ENCODE assay signal across 17 cellular contexts in genomic region chr14:68099348-68100045, GRCh38.
DNase-seq lines count a peak whose midpoint lies in the region; ATAC-seq and TF ChIP-seq lines count a peak whose summit lies in the region.
"Had no signal": no experiment of that assay in that cellular context is flagged by ENCODE, and none has a peak within 500 bp of the region (broad histone marks: within the 10 kb centered on the region; RNA-seq: fewer than 3 reads in every experiment).

No MANE protein-coding gene starts in this region.

- intact Hi-C loops in transverse colon (cut with DNase I; ENCODE audit: low total_unique reads), result no loop called here

- TF ChIP-seq CTCF in astrocyte of the cerebellum (IDR thresholded peaks at IDR 0.05; ENCODE audit: low read depth, low read length, missing control alignments) (no peak), transverse colon (IDR thresholded peaks at IDR 0.05) (no peak)

- no peaks in the 10 kb centered on the region for H3K27me3 ChIP-seq in transverse colon

- TF ChIP-seq EP300 in transverse colon (IDR thresholded peaks at IDR 0.05; ENCODE audit: low read depth), result no peak

- H3K36me3 ChIP-seq in transverse colon, result peaks cover 0 to 7% (median 0%) of the 10 kb centered on the region in 4 donors

- no peak overlapping the region for H3K4me3 ChIP-seq in astrocyte of the cerebellum (ENCODE audit: low read depth, low read length)
- H3K4me3 ChIP-seq in transverse colon, result no peak overlapping the region

- peaks cover 15 to 20% of the 10 kb centered on the region in 2 donors for H3K9me3 ChIP-seq in transverse colon

- peak overlapping the region; percentile 52 to 83 (median 62) for H3K27ac ChIP-seq in transverse colon
- H3K27ac ChIP-seq: HL-60 had no signal

- DNase-seq in astrocyte of the cerebellum (ENCODE audit: low read depth), result peak; percentile 45
- DNase-seq in globus pallidus (ENCODE audit: low spot score), result peak; percentile 64
- peak; percentile 40 for DNase-seq in pons (ENCODE audit: low spot score)
- DNase-seq in transverse colon, result no peak
- DNase-seq in AG08396 (ENCODE audit: low spot score), result no peak
- DNase-seq: activated CD4-positive, alpha-beta T cell treated with anti-CD3 and anti-CD28 coated beads, Interleukin-2, amount 10 ng/mL, durations not matched to agents 24 days and 14 days; activated CD8-positive, alpha-beta memory T cell treated with anti-CD3 and anti-CD28 coated beads, Interleukin-2, amount 50 U/mL, for 4 hours; activated gamma-delta T cell; CD8-positive, alpha-beta memory T cell; mammary epithelial cell; NCI-H2029; SW 1271 had no signal

- H3K4me1 ChIP-seq in transverse colon, result peaks cover 0 to 6% (median under 1%) of the 10 kb centered on the region in 4 donors

- TF ChIP-seq POLR2A in transverse colon (IDR thresholded peaks at IDR 0.05), result no peak

- in situ Hi-C loops in astrocyte of the cerebellum (cut with HindIII; ENCODE audit: low sequenced_read_pairs), result no loop called here
- in situ Hi-C loops in transverse colon (cut with MboI; ENCODE audit: low pct_ligation_motif_present in 1 of 4, low pct_unique_long_range_greater_than_20kb in 1 of 4, low sequenced_read_pairs in 3 of 4), result no loop called here

- 44 to 45% methylated on average over 4 to 5 of the region's 5 CpGs for WGBS in transverse colon (ENCODE audit: low coverage in 1 of 2), 2 donors

- no peak for ATAC-seq in GM21526 (IDR thresholded peaks at IDR 0.05; ENCODE audit: low FRiP score, unreplicated experiment)
- no peak for ATAC-seq in GM21825 (IDR thresholded peaks at IDR 0.05; ENCODE audit: unreplicated experiment)
- no peak for ATAC-seq in HG03432 (IDR thresholded peaks at IDR 0.05; ENCODE audit: unreplicated experiment)
- ATAC-seq: stimulated activated memory B cell treated with anti-CD40 and anti-IgM and Interleukin-4, amounts not matched to agents 10 μg/mL and 1 μg/mL and 100 μg/mL, for 72 hours had no signal

Comparison
In these comparisons a context has a peak if more than half of its experiments do, and no peak if none do; other contexts are left out.
1. DNase-seq: peak in astrocyte of the cerebellum (single experiment), globus pallidus (single experiment) and pons (single experiment); none in transverse colon (single experiment) and AG08396 (single experiment).